9 cellular contexts compared by ENCODE assay signal in the genomic region with DNA sequence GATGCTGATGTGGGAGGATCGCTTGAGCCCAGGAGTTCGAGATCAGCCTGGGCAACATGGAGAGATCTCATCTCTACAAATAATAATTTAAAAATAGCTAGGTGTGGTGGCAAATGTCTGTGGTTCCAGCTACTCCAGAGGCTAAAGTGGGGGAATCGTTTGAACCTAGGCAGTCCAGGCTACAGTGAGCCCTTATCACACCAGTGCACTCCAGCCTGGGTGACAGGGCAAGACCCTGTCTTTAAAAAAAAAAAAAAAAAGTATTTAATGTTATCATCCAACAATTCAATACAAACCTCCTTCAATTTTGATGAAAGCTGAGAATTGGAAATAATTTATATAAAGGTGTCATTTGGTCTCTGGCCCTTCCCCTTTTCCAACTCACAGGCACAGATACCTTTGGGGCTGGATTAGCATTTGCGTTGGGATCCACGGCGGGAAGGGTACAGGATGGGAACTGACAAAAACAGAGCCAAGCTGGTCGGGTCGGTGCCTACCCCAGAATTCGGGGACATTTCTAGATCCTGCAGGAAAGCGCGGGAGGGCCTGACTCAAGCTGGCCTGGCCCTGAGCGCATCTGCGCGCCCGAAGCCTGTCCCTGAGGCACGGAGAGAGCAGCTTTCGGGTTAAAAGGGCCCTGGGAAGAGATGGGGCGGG. TPM values are rescaled to one million over a fixed set of nuclear protein-coding genes. Genes with fewer than 3 reads are reported as not detected.
DNase-seq lines count a peak whose midpoint lies in the region; ATAC-seq and TF ChIP-seq lines count a peak whose summit lies in the region.
"Had no signal": no experiment of that assay in that cellular context is flagged by ENCODE, and none has a peak within 500 bp of the region (broad histone marks: within the 10 kb centered on the region; RNA-seq: fewer than 3 reads in every experiment).

No MANE protein-coding gene starts in this region.

- no peak for TF ChIP-seq CTCF in choroid plexus epithelial cell (conservative IDR thresholded peaks at IDR 0.05; ENCODE audit: low read depth, low read length)

- H3K36me3 ChIP-seq in CD4-positive, CD25-positive, alpha-beta regulatory T cell (ENCODE audit: control insufficient read depth, insufficient read depth, low read length) = no peaks in the 10 kb centered on the region
- H3K36me3 ChIP-seq in MG63 (peaks cover 22% of the 10 kb centered on the region), muscle layer of colon (ENCODE audit: insufficient read depth, low read length) (no peaks in the 10 kb centered on the region)

- peaks cover 3 to 40% (median 28%) of the 10 kb centered on the region in 4 donors for H3K4me1 Mint-ChIP-seq in CD4-positive, CD25-positive, alpha-beta regulatory T cell

- no peak for ATAC-seq in CD4-positive, CD25-positive, alpha-beta regulatory T cell (ENCODE audit: low read depth in 2 of 2)
- peak; percentile 18 for ATAC-seq in GM21529 (IDR thresholded peaks at IDR 0.05; ENCODE audit: unreplicated experiment)

- peaks cover 6% of the 10 kb centered on the region for H3K27me3 Mint-ChIP-seq in CD4-positive, CD25-positive, alpha-beta regulatory T cell

- H3K36me3 Mint-ChIP-seq in CD4-positive, CD25-positive, alpha-beta regulatory T cell = peaks cover 4% of the 10 kb centered on the region

- H3K9me3 ChIP-seq in CD4-positive, CD25-positive, alpha-beta regulatory T cell (ENCODE audit: control insufficient read depth in 2 of 2, low read length in 2 of 2) = no peaks in the 10 kb centered on the region
- H3K9me3 ChIP-seq in MG63 (no peaks in the 10 kb centered on the region), muscle layer of colon (ENCODE audit: low read length) (no peaks in the 10 kb centered on the region)

- H3K9ac ChIP-seq in muscle layer of colon (ENCODE audit: low read length) = peak overlapping the region; percentile 61

- peak overlapping the region; percentile 96 for H3K27ac ChIP-seq in CD4-positive, CD25-positive, alpha-beta regulatory T cell (ENCODE audit: insufficient read depth, low read length, poor library complexity, severe bottlenecking)
- H3K27ac ChIP-seq in muscle layer of colon (ENCODE audit: low read depth, low read length) = peak overlapping the region; percentile 80

- peak overlapping the region; percentile 70 for H3K4me3 ChIP-seq in CD4-positive, CD25-positive, alpha-beta regulatory T cell (ENCODE audit: low read depth, low read length)
- H3K4me3 ChIP-seq in MG63 (peak overlapping the region; percentile 95), choroid plexus epithelial cell (ENCODE audit: low read depth, low read length) (peak overlapping the region; percentile 66), muscle layer of colon (ENCODE audit: low read depth in 1 of 2, low read length in 2 of 2) (peak overlapping the region; percentile 18 to 87)

- H3K4me1 ChIP-seq in CD4-positive, CD25-positive, alpha-beta regulatory T cell (ENCODE audit: control insufficient read depth, insufficient read depth, low read length, poor library complexity, severe bottlenecking) = peaks cover 43% of the 10 kb centered on the region
- H3K4me1 ChIP-seq in muscle layer of colon (ENCODE audit: insufficient read depth, low read length) = peaks cover 30% of the 10 kb centered on the region

- no peaks in the 10 kb centered on the region for H3K9me3 Mint-ChIP-seq in CD4-positive, CD25-positive, alpha-beta regulatory T cell

- peak overlapping the region; percentile 94 to 99 (median 98) for H3K4me3 Mint-ChIP-seq in CD4-positive, CD25-positive, alpha-beta regulatory T cell

- DNase-seq in CD4-positive, CD25-positive, alpha-beta regulatory T cell = no peak
- no peak for DNase-seq in MG63
- no peak for DNase-seq in choroid plexus epithelial cell (ENCODE audit: low read depth)
- DNase-seq in NCI-H446 treated with DMSO at 0.1 percent for 48 hours (lab: John Stamatoyannopoulos, UW) = no peak
- DNase-seq in NCI-H345 (lab: John Stamatoyannopoulos, UW) = no peak
- no peak for DNase-seq in stimulated activated CD4-positive, alpha-beta T cell treated with anti-CD3 and anti-CD28 coated beads, Interleukin-2, amount 100 ng/mL, for 24 hours

- no peaks in the 10 kb centered on the region for H3K27me3 ChIP-seq in CD4-positive, CD25-positive, alpha-beta regulatory T cell (ENCODE audit: control insufficient read depth, insufficient read depth, low read length)
- no peaks in the 10 kb centered on the region for H3K27me3 ChIP-seq in MG63
- no peaks in the 10 kb centered on the region for H3K27me3 ChIP-seq in muscle layer of colon (ENCODE audit: control insufficient read depth in 1 of 2, insufficient read depth in 2 of 2, low read length in 2 of 2)

- H3K27ac Mint-ChIP-seq in CD4-positive, CD25-positive, alpha-beta regulatory T cell = peak overlapping the region; percentile 98

RNA-seq across cellular contexts. Expression of a gene that starts 0.9 kb away (rescaled TPM):
- total RNA-seq in CD4-positive, CD25-positive, alpha-beta regulatory T cell = 41.0 TPM
- polyA plus RNA-seq in CD4-positive, CD25-positive, alpha-beta regulatory T cell = 10 to 100 TPM; 67.7 to 89.4 (median 68.6) TPM
- 7.5 and 21.6 TPM in 2 replicates for total RNA-seq in MG63 (2014; rRNA removed; shearing (Covaris generic); ENCODE audit: low replicate concordance)

RNA-seq across cellular contexts. Expression of a gene that starts 26.3 kb away (rescaled TPM):
- not detected for total RNA-seq in CD4-positive, CD25-positive, alpha-beta regulatory T cell
- polyA plus RNA-seq in CD4-positive, CD25-positive, alpha-beta regulatory T cell = not detected
- not detected in 2 replicates for total RNA-seq in MG63 (2014; rRNA removed; shearing (Covaris generic); ENCODE audit: low replicate concordance)
- total RNA-seq: LHCN-M2 had no signal

RNA-seq across cellular contexts. Expression of a gene that starts 51.3 kb away (rescaled TPM):
- total RNA-seq in CD4-positive, CD25-positive, alpha-beta regulatory T cell = 9.3 TPM
- 10 to 100 TPM; 19.3 to 27.3 (median 23.0) TPM for polyA plus RNA-seq in CD4-positive, CD25-positive, alpha-beta regulatory T cell
- 22.2 and 42.3 TPM in 2 replicates for total RNA-seq in MG63 (2014; rRNA removed; shearing (Covaris generic); ENCODE audit: low replicate concordance)
